Comparison of ENCODE assay signal across 9 cellular contexts in the genomic region with DNA sequence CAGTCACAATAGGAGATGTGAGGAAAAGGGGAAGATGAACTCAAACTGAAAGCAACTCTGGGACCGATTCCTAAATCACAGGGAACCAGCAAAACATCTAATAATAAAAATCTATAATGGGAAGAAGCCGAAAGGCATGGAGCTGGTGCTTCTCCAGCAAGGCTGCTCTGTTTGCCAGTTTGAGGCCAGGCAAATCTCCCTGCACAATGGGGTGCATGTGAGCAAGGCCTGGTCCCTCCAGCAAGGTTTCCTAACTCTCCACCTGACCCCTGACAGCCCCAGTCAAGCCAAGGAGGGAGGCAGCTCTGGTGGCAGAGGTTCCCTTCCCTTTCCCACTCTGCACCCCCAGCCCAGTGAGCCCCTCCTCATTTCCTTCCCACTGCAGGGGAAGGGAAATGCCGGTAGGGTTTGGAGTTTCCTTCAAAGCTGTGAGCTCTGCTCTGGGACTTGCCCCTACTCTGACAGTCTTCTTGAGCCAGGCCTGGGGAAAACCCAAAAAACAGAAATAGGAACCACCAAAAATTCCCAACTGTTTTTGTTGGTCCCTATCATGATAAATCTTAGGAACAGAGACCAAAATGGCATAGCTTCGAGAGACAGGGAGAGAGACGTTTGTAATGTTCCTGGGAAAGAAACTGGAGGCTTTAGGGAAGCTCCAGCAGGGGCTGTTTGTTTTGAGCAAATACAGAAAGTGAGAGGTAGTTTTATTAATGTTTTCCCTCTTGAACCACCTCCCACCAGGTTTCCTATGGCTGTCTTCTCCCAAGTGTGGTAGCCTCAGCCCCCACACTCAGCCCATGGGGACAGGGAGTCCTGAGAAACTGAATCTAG. TPM values are rescaled to one million over a fixed set of nuclear protein-coding genes. Genes with fewer than 3 reads are reported as not detected.
DNase-seq lines count a peak whose midpoint lies in the region; ATAC-seq and TF ChIP-seq lines count a peak whose summit lies in the region.
"Had no signal": no experiment of that assay in that cellular context is flagged by ENCODE, and none has a peak within 500 bp of the region (broad histone marks: within the 10 kb centered on the region; RNA-seq: fewer than 3 reads in every experiment).

No MANE protein-coding gene starts in this region.

- H3K4me3 ChIP-seq in CD8-positive, alpha-beta T cell (ENCODE audit: low read depth, low read length) = no peak overlapping the region
- H3K4me3 ChIP-seq in Peyer's patch (no peak overlapping the region), esophagus (ENCODE audit: low read depth in 1 of 2, low read length in 2 of 2) (no peak overlapping the region), parathyroid adenoma (ENCODE audit: low read depth, low read length) (no peak overlapping the region)

- no peak for TF ChIP-seq CTCF in CD8-positive, alpha-beta T cell (IDR thresholded peaks at IDR 0.05)
- TF ChIP-seq CTCF in Peyer's patch (IDR thresholded peaks at IDR 0.05) (no peak), parathyroid adenoma (IDR thresholded peaks at IDR 0.05) (no peak)

- ATAC-seq in CD8-positive, alpha-beta T cell = no peak
- no peak for ATAC-seq in GM21737 (IDR thresholded peaks at IDR 0.05; ENCODE audit: unreplicated experiment)
- ATAC-seq in GM18907 (IDR thresholded peaks at IDR 0.05; ENCODE audit: unreplicated experiment) = no peak
- no peak for ATAC-seq in HG02610 (IDR thresholded peaks at IDR 0.05; ENCODE audit: unreplicated experiment)

- no peaks in the 10 kb centered on the region for H3K9me3 Mint-ChIP-seq in CD8-positive, alpha-beta T cell

- H2AFZ ChIP-seq in parathyroid adenoma = no peak overlapping the region

- H3K36me3 ChIP-seq in CD8-positive, alpha-beta T cell (ENCODE audit: insufficient read depth, low read length) = no peaks in the 10 kb centered on the region
- H3K36me3 ChIP-seq in Peyer's patch (no peaks in the 10 kb centered on the region), esophagus (ENCODE audit: control insufficient read depth in 2 of 2, insufficient read depth in 2 of 2, low read length in 1 of 2) (no peaks in the 10 kb centered on the region), parathyroid adenoma (ENCODE audit: control insufficient read depth, insufficient read depth, low read length) (no peaks in the 10 kb centered on the region)

- no peak for DNase-seq in CD8-positive, alpha-beta T cell
- no peak for DNase-seq in Peyer's patch
- DNase-seq in COLO668 (lab: John Stamatoyannopoulos, UW; ENCODE audit: unreplicated experiment) = no peak
- DNase-seq: activated CD4-positive, alpha-beta T cell treated with anti-CD3 and anti-CD28 coated beads for 4 hours had no signal

- H3K27me3 ChIP-seq in CD8-positive, alpha-beta T cell (ENCODE audit: insufficient read depth, low read length) = no peaks in the 10 kb centered on the region
- no peaks in the 10 kb centered on the region for H3K27me3 ChIP-seq in Peyer's patch
- no peaks in the 10 kb centered on the region for H3K27me3 ChIP-seq in esophagus (ENCODE audit: control insufficient read depth in 1 of 2, insufficient read depth in 2 of 2, low read length in 2 of 2)
- H3K27me3 ChIP-seq in parathyroid adenoma (ENCODE audit: control insufficient read depth, insufficient read depth, low read length) = no peaks in the 10 kb centered on the region

- intact Hi-C loops in CD8-positive, alpha-beta T cell (cut with DNase I, micrococcal nuclease) = loop anchor here in 1 of 2 experiments (5.0 kb wide), 1 partner anchor 1765 kb away; no protein-coding TSS in a partner anchor

- POLR2A ChIA-PET in CD8-positive, alpha-beta T cell (lab: Charles Lee) = interaction anchor here (1.7 to 4.6 kb wide), 6 partner anchors 8 to 69 kb away, joined by 5 to 30 read pairs (median 12); a partner anchor contains a TSS

- no peaks in the 10 kb centered on the region for H3K79me2 ChIP-seq in parathyroid adenoma

- no peak overlapping the region for H3K27ac ChIP-seq in CD8-positive, alpha-beta T cell (ENCODE audit: low read depth, low read length)
- H3K27ac ChIP-seq in Peyer's patch (peak overlapping the region; percentile 69 to 87 (median 84)), esophagus (ENCODE audit: low read depth in 2 of 2, low read length in 1 of 2) (peak overlapping the region; percentile 82 to 88), parathyroid adenoma (peak overlapping the region; percentile 64)

- TF ChIP-seq POLR2A in Peyer's patch (IDR thresholded peaks at IDR 0.05) = no peak

- H3K36me3 Mint-ChIP-seq in CD8-positive, alpha-beta T cell = peaks cover 7% of the 10 kb centered on the region

- CTCF ChIA-PET in CD8-positive, alpha-beta T cell (lab: Charles Lee) = interaction anchor here (0.8 to 7.0 kb wide), 7 partner anchors 9 to 36 kb away, joined by 3 to 65 read pairs (median 5); a partner anchor contains a TSS

- no peak overlapping the region for H3K9ac ChIP-seq in parathyroid adenoma

- H3K4me3 Mint-ChIP-seq in CD8-positive, alpha-beta T cell = peak overlapping the region; percentile 58

- H3K4me1 Mint-ChIP-seq in CD8-positive, alpha-beta T cell (ENCODE audit: low read depth) = peaks cover 94% of the 10 kb centered on the region

- peaks cover 74% of the 10 kb centered on the region for H3K4me1 ChIP-seq in CD8-positive, alpha-beta T cell (ENCODE audit: insufficient read depth, low read length)
- H3K4me1 ChIP-seq in Peyer's patch (peaks cover 6 to 56% (median 49%) of the 10 kb centered on the region in 4 donors), esophagus (ENCODE audit: control insufficient read depth in 2 of 2, insufficient read depth in 2 of 2, low read length in 1 of 2) (peaks cover 2 to 13% of the 10 kb centered on the region in 2 donors), parathyroid adenoma (peaks cover 4% of the 10 kb centered on the region)

- no peaks in the 10 kb centered on the region for H3K27me3 Mint-ChIP-seq in CD8-positive, alpha-beta T cell (ENCODE audit: low read depth)

- 54 to 55% methylated on average over 5 of the region's 5 CpGs for WGBS in esophagus, 2 donors

- peak overlapping the region; percentile 98 for H3K27ac Mint-ChIP-seq in CD8-positive, alpha-beta T cell

- no peaks in the 10 kb centered on the region for H3K9me3 ChIP-seq in CD8-positive, alpha-beta T cell (ENCODE audit: low read length)
- no peaks in the 10 kb centered on the region for H3K9me3 ChIP-seq in Peyer's patch
- H3K9me3 ChIP-seq in esophagus (ENCODE audit: control insufficient read depth in 2 of 2, insufficient read depth in 1 of 2, low read depth in 1 of 2, low read length in 1 of 2) = no peaks in the 10 kb centered on the region
- H3K9me3 ChIP-seq in parathyroid adenoma (ENCODE audit: control insufficient read depth, low read length) = no peaks in the 10 kb centered on the region

- no peak overlapping the region for H3K4me2 ChIP-seq in parathyroid adenoma (ENCODE audit: low read length)

RNA-seq across cellular contexts. Expression of a gene that starts 34.6 kb away (rescaled TPM):
- total RNA-seq in CD8-positive, alpha-beta T cell = 10 to 100 TPM; 27.9 to 31.9 TPM
- total RNA-seq in Peyer's patch = 10 to 100 TPM in 2 of 4 donors, 1 to 10 TPM in 2; 2.1 to 40.4 (median 8.2) TPM
- polyA plus RNA-seq in esophagus = 1 to 10 TPM; 1.4 to 1.7 TPM

RNA-seq across cellular contexts. Expression of a gene that starts 49.2 kb away (rescaled TPM):
- total RNA-seq in CD8-positive, alpha-beta T cell = 1 to 10 TPM; 3.4 to 4.2 TPM
- 10 to 100 TPM in 3 of 4 donors, 1 to 10 TPM in 1; 3.7 to 18.2 (median 15.5) TPM for total RNA-seq in Peyer's patch
- polyA plus RNA-seq in esophagus = 10 to 100 TPM; 10.6 to 19.9 TPM
